In the genomic region with DNA sequence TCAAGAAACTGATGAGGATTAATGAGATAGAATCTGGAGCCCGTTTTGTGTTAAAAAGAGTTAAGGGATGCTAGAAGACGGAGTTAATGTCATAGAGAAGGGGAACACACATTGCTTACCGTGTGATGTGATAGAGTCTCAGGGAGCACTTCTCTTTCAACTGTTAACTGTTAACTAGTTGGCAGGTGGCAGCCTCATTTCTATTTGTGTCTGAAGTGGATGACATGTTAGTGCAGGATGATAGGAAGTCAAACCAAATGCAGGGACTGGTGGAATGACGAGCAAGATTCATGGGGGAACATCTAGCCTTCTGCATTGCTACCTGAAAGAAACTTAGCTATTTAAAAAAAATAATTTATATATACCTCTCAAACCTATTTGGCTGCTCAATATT, we compare ENCODE assay signal across 20 cellular contexts.
DNase-seq lines count a peak whose midpoint lies in the region; ATAC-seq, FAIRE-seq and TF ChIP-seq lines count a peak whose summit lies in the region.
"Had no signal": no experiment of that assay in that cellular context is flagged by ENCODE, and none has a peak within 500 bp of the region (broad histone marks: within the 10 kb centered on the region; RNA-seq: fewer than 3 reads in every experiment).

No MANE protein-coding gene starts in this region.

- H3K9me3 ChIP-seq in pancreas = no peaks in the 10 kb centered on the region
- H3K9me3 ChIP-seq: Peyer's patch, SK-N-SH had no signal

- TF ChIP-seq CTCF in pancreas (IDR thresholded peaks at IDR 0.05) = no peak

- WGBS in pancreas, 2 donors = 69 to 73% methylated on average over 4 of the region's 4 CpGs

- H3K27ac ChIP-seq in pancreas = no peak overlapping the region
- H3K27ac ChIP-seq: C4-2B, Peyer's patch had no signal

- H3K36me3 ChIP-seq in pancreas = no peaks in the 10 kb centered on the region
- H3K36me3 ChIP-seq: Peyer's patch had no signal

- peak; percentile 80 for ATAC-seq in Right ventricle myocardium inferior
- ATAC-seq in left cardiac atrium = peak; percentile 44 to 58
- ATAC-seq in pancreas = no peak
- no peak for ATAC-seq in GM19463 (IDR thresholded peaks at IDR 0.05; ENCODE audit: unreplicated experiment)

- DNase-seq in Right ventricle myocardium inferior (ENCODE audit: missing footprints) (no peak), cardiac septum (ENCODE audit: low spot score) (no peak), NCI-H524 treated with DMSO at 0.1 percent for 48 hours (lab: John Stamatoyannopoulos, UW) (peak; percentile 9), left cardiac atrium (no peak), pancreas (no peak), T-helper 2 cell (no peak)
- DNase-seq: ACHN; H7; KG1; MV-4-11; NCI-H146; NCI-H2081 treated with DMSO at 0.1 percent for 48 hours; NCI-H345; NCI-H69; NK-92 treated with Interleukin-12 subunit alpha and Interleukin-12 subunit beta, amount 100 ng/mL, for 24 hours; Peyer's patch; SK-N-SH had no signal

- no peak for FAIRE-seq in pancreas (lab: Jason Lieb, UNC)
- FAIRE-seq: G401.6 had no signal

- no peak overlapping the region for H3K4me3 ChIP-seq in pancreas
- H3K4me3 ChIP-seq: Peyer's patch had no signal

- H3K4me1 ChIP-seq in pancreas = no peaks in the 10 kb centered on the region
- H3K4me1 ChIP-seq: Peyer's patch had no signal

- no peaks in the 10 kb centered on the region for H3K27me3 ChIP-seq in pancreas
- H3K27me3 ChIP-seq: Peyer's patch had no signal

- intact Hi-C loops in Right ventricle myocardium inferior (cut with DNase I) (loop anchor here (5.0 kb wide), 1 partner anchor 43 kb away; no protein-coding TSS in a partner anchor), cardiac septum (cut with DNase I) (no loop called here), left cardiac atrium (cut with DNase I) (loop anchor here (5.0 to 10.0 kb wide), 4 partner anchors 43 to 386 kb away; no protein-coding TSS in a partner anchor), pancreas (cut with DNase I) (loop anchor here in 1 of 3 donors (10.0 kb wide), 1 partner anchor 386 kb away; no protein-coding TSS in a partner anchor)

Comparison
In these comparisons a context has a peak if more than half of its experiments do, and no peak if none do; other contexts are left out.
1. ATAC-seq: peak in Right ventricle myocardium inferior (single experiment) and left cardiac atrium (2 of 2); none in pancreas (0 of 4) and GM19463 (single experiment).